ENCODE assay signal across 13 cellular contexts in the genomic region with DNA sequence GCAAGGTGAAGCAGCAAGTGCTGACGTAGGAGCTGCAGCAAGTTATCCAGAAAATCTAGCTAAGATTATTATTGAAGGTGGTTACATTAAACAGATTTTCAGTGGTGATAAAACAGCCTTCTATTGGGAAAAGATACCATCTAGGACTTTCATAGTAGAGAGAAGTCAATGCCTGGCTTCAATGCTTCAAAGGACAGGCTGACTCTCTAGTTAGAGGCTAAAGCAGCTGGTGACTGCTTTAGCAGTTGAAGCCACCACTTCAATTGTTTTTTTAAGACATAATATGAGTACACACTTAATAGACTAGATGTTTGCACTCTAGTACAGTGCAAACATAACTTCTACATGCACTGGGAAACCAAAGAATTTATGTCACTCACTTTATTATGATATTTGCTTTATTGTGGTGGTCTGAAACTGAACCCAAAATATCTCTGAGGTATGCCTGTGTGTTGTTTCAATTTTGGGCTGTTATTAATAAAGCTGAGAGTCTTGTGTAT.
"Had no signal": no experiment of that assay in that cellular context is flagged by ENCODE, and none has a peak within 500 bp of the region (broad histone marks: within the 10 kb centered on the region; RNA-seq: fewer than 3 reads in every experiment).

No MANE protein-coding gene starts in this region.

- H3K4me1 ChIP-seq: ascending aorta, neural progenitor cell, suprapubic skin had no signal

- H3K36me3 ChIP-seq: ascending aorta, neural progenitor cell, ovary, suprapubic skin had no signal

- DNase-seq: activated CD4-positive, alpha-beta T cell treated with anti-CD3 and anti-CD28 coated beads for 4 hours; activated CD8-positive, alpha-beta memory T cell treated with anti-CD3 and anti-CD28 coated beads, Interleukin-2, amount 50 U/mL, for 48 hours; activated CD8-positive, alpha-beta T cell treated with anti-CD3 and anti-CD28 coated beads, Interleukin-2, amount 10 ng/mL, durations not matched to agents 7 days and 5 days; activated naive CD4-positive, alpha-beta T cell; activated naive CD8-positive, alpha-beta T cell treated with anti-CD3 and anti-CD28 coated beads, Interleukin-2, amount 50 U/mL, for 24 hours; dorsolateral prefrontal cortex; ovary; stimulated activated CD4-positive, alpha-beta T cell treated with anti-CD3 and anti-CD28 coated beads, Interleukin-12 subunit alpha, Interleukin-12 subunit beta, amount 100 ng/mL, for 4 hours; stimulated activated naive CD4-positive, alpha-beta T cell treated with Interleukin-2 at 50 U/mL for 16 hours had no signal

- H3K27me3 ChIP-seq: ascending aorta, dorsolateral prefrontal cortex, hepatocyte, neural progenitor cell, ovary, suprapubic skin had no signal

- H3K9me3 ChIP-seq: ascending aorta, ovary, suprapubic skin had no signal

- H3K27ac ChIP-seq: ascending aorta, dorsolateral prefrontal cortex, hepatocyte, neural progenitor cell, ovary, suprapubic skin had no signal

- H3K4me3 ChIP-seq: ascending aorta, dorsolateral prefrontal cortex, hepatocyte, neural progenitor cell, ovary, suprapubic skin had no signal

- ATAC-seq: activated CD8-positive, alpha-beta T cell treated with anti-CD3 and anti-CD28 coated beads, Interleukin-2, amount 10 ng/mL, durations not matched to agents 7 days and 5 days; activated naive CD8-positive, alpha-beta T cell treated with anti-CD3 and anti-CD28 coated beads, Interleukin-2, amount 50 U/mL, for 24 hours had no signal
